Comparison of ENCODE assay signal across 13 cellular contexts in genomic region chr2:176105727-176106635, GRCh38. TPM values are rescaled to one million over a fixed set of nuclear protein-coding genes. Genes with fewer than 3 reads are reported as not detected.
DNase-seq lines count a peak whose midpoint lies in the region; ATAC-seq and TF ChIP-seq lines count a peak whose summit lies in the region.
"Had no signal": no experiment of that assay in that cellular context is flagged by ENCODE, and none has a peak within 500 bp of the region (broad histone marks: within the 10 kb centered on the region; RNA-seq: fewer than 3 reads in every experiment).

No MANE protein-coding gene starts in this region.

- no peak for TF ChIP-seq POLR2A in gastroesophageal sphincter (IDR thresholded peaks at IDR 0.05)

- H3K4me1 ChIP-seq in gastroesophageal sphincter = peaks cover 0 to 54% (median 31%) of the 10 kb centered on the region in 3 donors
- H3K4me1 ChIP-seq: BLaER1 treated with 17β-estradiol and CSF1 and Interleukin-3, amounts not matched to agents 10 nM and 100 nM had no signal

- H3K27ac Mint-ChIP-seq in activated CD4-positive, alpha-beta T cell treated with anti-CD3 and anti-CD28 coated beads, Interleukin-2, amount 10 ng/mL, durations not matched to agents 7 days and 5 days = peak overlapping the region; percentile 76
- no peak overlapping the region for H3K27ac Mint-ChIP-seq in activated CD8-positive, alpha-beta T cell treated with anti-CD3 and anti-CD28 coated beads for 36 hours
- H3K27ac Mint-ChIP-seq in stimulated activated naive B cell treated with anti-CD40 and anti-IgM and Interleukin-4, amounts not matched to agents 10 μg/mL and 1 μg/mL and 100 μg/mL, for 72 hours = peak overlapping the region; percentile 52

- TF ChIP-seq EP300 in gastroesophageal sphincter (IDR thresholded peaks at IDR 0.05) = no peak

- H3K36me3 ChIP-seq in gastroesophageal sphincter = no peaks in the 10 kb centered on the region
- H3K36me3 ChIP-seq: BLaER1 treated with 17β-estradiol and CSF1 and Interleukin-3, amounts not matched to agents 10 nM and 100 nM had no signal

- POLR2A ChIA-PET in activated CD4-positive, alpha-beta T cell treated with anti-CD3 and anti-CD28 coated beads, Interleukin-2, amount 10 ng/mL, durations not matched to agents 7 days and 5 days (lab: Charles Lee) = no interaction called here
- POLR2A ChIA-PET in activated CD8-positive, alpha-beta T cell treated with anti-CD3 and anti-CD28 coated beads for 36 hours (lab: Charles Lee) = no interaction called here

- peak overlapping the region; percentile 50 for H3K4me3 Mint-ChIP-seq in activated CD4-positive, alpha-beta T cell treated with anti-CD3 and anti-CD28 coated beads, Interleukin-2, amount 10 ng/mL, durations not matched to agents 7 days and 5 days
- H3K4me3 Mint-ChIP-seq in activated CD8-positive, alpha-beta T cell treated with anti-CD3 and anti-CD28 coated beads for 36 hours = peak overlapping the region; percentile 20
- H3K4me3 Mint-ChIP-seq in stimulated activated naive B cell treated with anti-CD40 and anti-IgM and Interleukin-4, amounts not matched to agents 10 μg/mL and 1 μg/mL and 100 μg/mL, for 72 hours = peak overlapping the region; percentile 46 to 66

- peaks cover 2% of the 10 kb centered on the region for H3K36me3 Mint-ChIP-seq in activated CD4-positive, alpha-beta T cell treated with anti-CD3 and anti-CD28 coated beads, Interleukin-2, amount 10 ng/mL, durations not matched to agents 7 days and 5 days (ENCODE audit: low read depth)
- H3K36me3 Mint-ChIP-seq in activated CD8-positive, alpha-beta T cell treated with anti-CD3 and anti-CD28 coated beads for 36 hours (ENCODE audit: low read depth) = peaks cover 3% of the 10 kb centered on the region
- H3K36me3 Mint-ChIP-seq in stimulated activated naive B cell treated with anti-CD40 and anti-IgM and Interleukin-4, amounts not matched to agents 10 μg/mL and 1 μg/mL and 100 μg/mL, for 72 hours = peaks cover 3 to 9% of the 10 kb centered on the region in 2 donors

- WGBS in gastroesophageal sphincter (ENCODE audit: low coverage in 1 of 2), 2 donors = 7% methylated on average over 13 to 16 of the region's 28 CpGs

- H3K9me3 ChIP-seq in iPS-18c (ENCODE audit: control insufficient read depth, insufficient read depth, low read length) = no peaks in the 10 kb centered on the region
- H3K9me3 ChIP-seq in gastroesophageal sphincter = no peaks in the 10 kb centered on the region

- CTCF ChIA-PET in activated CD4-positive, alpha-beta T cell treated with anti-CD3 and anti-CD28 coated beads, Interleukin-2, amount 10 ng/mL, durations not matched to agents 7 days and 5 days (lab: Charles Lee) = interaction anchor here (0.6 to 1.0 kb wide), 3 partner anchors 21 to 1409 kb away, joined by 3 to 4 read pairs (median 4); no protein-coding TSS in a partner anchor
- CTCF ChIA-PET in activated CD8-positive, alpha-beta T cell treated with anti-CD3 and anti-CD28 coated beads for 36 hours (lab: Charles Lee) = interaction anchor here (0.6 to 2.8 kb wide), 4 partner anchors 8 to 25 kb away, joined by 3 to 15 read pairs (median 4); no protein-coding TSS in a partner anchor

- H3K27me3 ChIP-seq in gastroesophageal sphincter = peaks cover 99% of the 10 kb centered on the region

- H3K4me3 ChIP-seq in iPS-18c (ENCODE audit: insufficient read depth, low read depth, low read length) = peak overlapping the region; percentile 28; the same call in 1 of the 2 replicates
- peak overlapping the region in 1 of 2 donors; percentile 39 for H3K4me3 ChIP-seq in gastroesophageal sphincter

- H3K27ac ChIP-seq in gastroesophageal sphincter = no peak overlapping the region
- H3K27ac ChIP-seq: BLaER1 treated with 17β-estradiol and CSF1 and Interleukin-3, amounts not matched to agents 10 nM and 100 nM had no signal

- H3K9me3 Mint-ChIP-seq in activated CD4-positive, alpha-beta T cell treated with anti-CD3 and anti-CD28 coated beads, Interleukin-2, amount 10 ng/mL, durations not matched to agents 7 days and 5 days = no peaks in the 10 kb centered on the region
- H3K9me3 Mint-ChIP-seq in activated CD8-positive, alpha-beta T cell treated with anti-CD3 and anti-CD28 coated beads for 36 hours = peaks cover 2% of the 10 kb centered on the region
- H3K9me3 Mint-ChIP-seq in stimulated activated naive B cell treated with anti-CD40 and anti-IgM and Interleukin-4, amounts not matched to agents 10 μg/mL and 1 μg/mL and 100 μg/mL, for 72 hours = peaks cover 0 to 2% of the 10 kb centered on the region in 2 donors

- peaks cover 84% of the 10 kb centered on the region for H3K27me3 Mint-ChIP-seq in activated CD4-positive, alpha-beta T cell treated with anti-CD3 and anti-CD28 coated beads, Interleukin-2, amount 10 ng/mL, durations not matched to agents 7 days and 5 days
- peaks cover 83% of the 10 kb centered on the region for H3K27me3 Mint-ChIP-seq in activated CD8-positive, alpha-beta T cell treated with anti-CD3 and anti-CD28 coated beads for 36 hours
- peaks cover 77 to 78% of the 10 kb centered on the region in 2 donors for H3K27me3 Mint-ChIP-seq in stimulated activated naive B cell treated with anti-CD40 and anti-IgM and Interleukin-4, amounts not matched to agents 10 μg/mL and 1 μg/mL and 100 μg/mL, for 72 hours

- in situ Hi-C loops in G401 (cut with HindIII; ENCODE audit: low sequenced_read_pairs) = no loop called here

- DNase-seq in activated CD4-positive, alpha-beta T cell treated with anti-CD3 and anti-CD28 coated beads, Interleukin-2, amount 10 ng/mL, durations not matched to agents 7 days and 5 days = no peak
- no peak for DNase-seq in activated CD4-positive, alpha-beta T cell treated with anti-CD3 and anti-CD28 coated beads for 1 hour
- DNase-seq in activated CD8-positive, alpha-beta T cell treated with anti-CD3 and anti-CD28 coated beads for 36 hours = no peak
- DNase-seq in stimulated activated naive B cell treated with anti-CD40 and anti-IgM and Interleukin-4, amounts not matched to agents 10 μg/mL and 1 μg/mL and 100 μg/mL, for 72 hours = no peak
- no peak for DNase-seq in G401 (ENCODE audit: low spot score)
- DNase-seq: amniotic stem cell, HCEC 1CT, NCI-H510A had no signal

- peak; percentile 21 for ATAC-seq in activated CD8-positive, alpha-beta T cell treated with anti-CD3 and anti-CD28 coated beads for 36 hours
- ATAC-seq in stimulated activated naive B cell treated with anti-CD40 and anti-IgM and Interleukin-4, amounts not matched to agents 10 μg/mL and 1 μg/mL and 100 μg/mL, for 72 hours (replicated peaks) = no peak
- no peak for ATAC-seq in GM18870 (IDR thresholded peaks at IDR 0.05; ENCODE audit: unreplicated experiment)
- no peak for ATAC-seq in gastroesophageal sphincter

- intact Hi-C loops in activated CD8-positive, alpha-beta T cell treated with anti-CD3 and anti-CD28 coated beads for 36 hours (cut with micrococcal nuclease) = no loop called here

- no peak for TF ChIP-seq CTCF in activated CD8-positive, alpha-beta T cell treated with anti-CD3 and anti-CD28 coated beads for 36 hours (IDR thresholded peaks at IDR 0.05)
- no peak for TF ChIP-seq CTCF in gastroesophageal sphincter (IDR thresholded peaks at IDR 0.05)

- H3K4me1 Mint-ChIP-seq in activated CD4-positive, alpha-beta T cell treated with anti-CD3 and anti-CD28 coated beads, Interleukin-2, amount 10 ng/mL, durations not matched to agents 7 days and 5 days = peaks cover 6% of the 10 kb centered on the region
- peaks cover 23% of the 10 kb centered on the region for H3K4me1 Mint-ChIP-seq in activated CD8-positive, alpha-beta T cell treated with anti-CD3 and anti-CD28 coated beads for 36 hours (ENCODE audit: low read depth)
- H3K4me1 Mint-ChIP-seq in stimulated activated naive B cell treated with anti-CD40 and anti-IgM and Interleukin-4, amounts not matched to agents 10 μg/mL and 1 μg/mL and 100 μg/mL, for 72 hours = peaks cover 20 to 32% of the 10 kb centered on the region in 2 donors

RNA-seq across cellular contexts. Expression of gene HOXD11, which starts 1.1 kb away (rescaled TPM):
- total RNA-seq in activated CD4-positive, alpha-beta T cell treated with anti-CD3 and anti-CD28 coated beads, Interleukin-2, amount 10 ng/mL, durations not matched to agents 7 days and 5 days = not detected
- total RNA-seq in activated CD8-positive, alpha-beta T cell treated with anti-CD3 and anti-CD28 coated beads for 36 hours = not detected
- total RNA-seq in G401 (2014; rRNA removed; shearing (Covaris generic)) = not detected in 2 replicates
- not detected for total RNA-seq in gastroesophageal sphincter

RNA-seq across cellular contexts. Expression of gene HOXD12, which starts 6.4 kb away (rescaled TPM):
- total RNA-seq in activated CD4-positive, alpha-beta T cell treated with anti-CD3 and anti-CD28 coated beads, Interleukin-2, amount 10 ng/mL, durations not matched to agents 7 days and 5 days = not detected
- total RNA-seq in activated CD8-positive, alpha-beta T cell treated with anti-CD3 and anti-CD28 coated beads for 36 hours = not detected
- total RNA-seq in G401 (2014; rRNA removed; shearing (Covaris generic)) = not detected in 2 replicates
- total RNA-seq in gastroesophageal sphincter = not detected
- total RNA-seq: HT1080 had no signal

RNA-seq across cellular contexts. Expression of gene HOXD10, which starts 10.6 kb away (rescaled TPM):
- not detected for total RNA-seq in activated CD4-positive, alpha-beta T cell treated with anti-CD3 and anti-CD28 coated beads, Interleukin-2, amount 10 ng/mL, durations not matched to agents 7 days and 5 days
- total RNA-seq in activated CD8-positive, alpha-beta T cell treated with anti-CD3 and anti-CD28 coated beads for 36 hours = not detected
- not detected in 2 replicates for total RNA-seq in G401 (2014; rRNA removed; shearing (Covaris generic))
- under 1 TPM in 3 of 4 donors, not detected in 1; 0.31 to 0.67 (median 0.52) TPM for total RNA-seq in gastroesophageal sphincter

RNA-seq across cellular contexts. Expression of gene HOXD13, which starts 13.5 kb away (rescaled TPM):
- not detected for total RNA-seq in activated CD4-positive, alpha-beta T cell treated with anti-CD3 and anti-CD28 coated beads, Interleukin-2, amount 10 ng/mL, durations not matched to agents 7 days and 5 days
- not detected for total RNA-seq in activated CD8-positive, alpha-beta T cell treated with anti-CD3 and anti-CD28 coated beads for 36 hours
- 0.43 TPM in 1 of 2 replicates, not detected in the other for total RNA-seq in G401 (2014; rRNA removed; shearing (Covaris generic))
- not detected for total RNA-seq in gastroesophageal sphincter

RNA-seq across cellular contexts. Expression of gene HOXD9, which starts 16.5 kb away (rescaled TPM):
- not detected for total RNA-seq in activated CD4-positive, alpha-beta T cell treated with anti-CD3 and anti-CD28 coated beads, Interleukin-2, amount 10 ng/mL, durations not matched to agents 7 days and 5 days
- total RNA-seq in activated CD8-positive, alpha-beta T cell treated with anti-CD3 and anti-CD28 coated beads for 36 hours = not detected
- total RNA-seq in G401 (2014; rRNA removed; shearing (Covaris generic)) = 6.6 and 10.6 TPM in 2 replicates
- 1 to 10 TPM in 2 of 4 donors, under 1 TPM in 2; 0.47 to 2.9 (median 1.2) TPM for total RNA-seq in gastroesophageal sphincter
